ENCODE assay signal across 33 cellular contexts in genomic region chr5:63916786-63917185, GRCh38. TPM values are rescaled to one million over a fixed set of nuclear protein-coding genes. Genes with fewer than 3 reads are reported as not detected.
DNase-seq lines count a peak whose midpoint lies in the region; ATAC-seq and TF ChIP-seq lines count a peak whose summit lies in the region.
"Had no signal": no experiment of that assay in that cellular context is flagged by ENCODE, and none has a peak within 500 bp of the region (broad histone marks: within the 10 kb centered on the region; RNA-seq: fewer than 3 reads in every experiment).

No MANE protein-coding gene starts in this region.

- no peaks in the 10 kb centered on the region for H3K9me3 ChIP-seq in breast epithelium
- H3K9me3 ChIP-seq in SJCRH30 (replicated peaks): no peaks in the 10 kb centered on the region
- H3K9me3 ChIP-seq: esophagus squamous epithelium, lower lobe of right lung, prostate gland, tibial nerve had no signal

- H3K27ac Mint-ChIP-seq in MCF 10A (ENCODE audit: low read depth, unreplicated experiment) (peak overlapping the region; percentile 74), immature natural killer cell (no peak overlapping the region)
- no peak overlapping the region for H3K27ac Mint-ChIP-seq in naive thymus-derived CD8-positive, alpha-beta T cell
- H3K27ac Mint-ChIP-seq: activated CD8-positive, alpha-beta T cell treated with anti-CD3 and anti-CD28 coated beads for 36 hours; activated naive CD8-positive, alpha-beta T cell treated with anti-CD3 and anti-CD28 coated beads, Interleukin-2, amount 10 ng/mL, durations not matched to agents 7 days and 5 days; CD8-positive, alpha-beta T cell; endodermal cell had no signal

- H3K36me3 Mint-ChIP-seq in MCF 10A (ENCODE audit: insufficient read depth, unreplicated experiment): no peaks in the 10 kb centered on the region
- H3K36me3 Mint-ChIP-seq in immature natural killer cell: peaks cover 0 to 5% (median 0%) of the 10 kb centered on the region in 3 donors
- H3K36me3 Mint-ChIP-seq in naive thymus-derived CD8-positive, alpha-beta T cell: no peaks in the 10 kb centered on the region
- H3K36me3 Mint-ChIP-seq: activated naive CD8-positive, alpha-beta T cell treated with anti-CD3 and anti-CD28 coated beads, Interleukin-2, amount 10 ng/mL, durations not matched to agents 7 days and 5 days; CD8-positive, alpha-beta T cell had no signal

- H3K4me1 ChIP-seq in breast epithelium (no peaks in the 10 kb centered on the region), SJCRH30 (no peaks in the 10 kb centered on the region)
- H3K4me1 ChIP-seq: esophagus squamous epithelium, lower lobe of right lung, prostate gland, stomach, tibial nerve had no signal

- H3K27me3 Mint-ChIP-seq in MCF 10A (ENCODE audit: insufficient read depth, unreplicated experiment) (no peaks in the 10 kb centered on the region), immature natural killer cell (ENCODE audit: low read depth in 3 of 3) (no peaks in the 10 kb centered on the region)
- no peaks in the 10 kb centered on the region for H3K27me3 Mint-ChIP-seq in naive thymus-derived CD8-positive, alpha-beta T cell
- H3K27me3 Mint-ChIP-seq: activated CD8-positive, alpha-beta T cell treated with anti-CD3 and anti-CD28 coated beads for 36 hours; activated naive CD8-positive, alpha-beta T cell treated with anti-CD3 and anti-CD28 coated beads, Interleukin-2, amount 10 ng/mL, durations not matched to agents 7 days and 5 days had no signal

- H3K4me3 ChIP-seq in breast epithelium (no peak overlapping the region), SJCRH30 (no peak overlapping the region)
- H3K4me3 ChIP-seq: esophagus squamous epithelium, lower lobe of right lung, prostate gland, stomach, tibial nerve had no signal

- H3K4me3 Mint-ChIP-seq in MCF 10A (ENCODE audit: unreplicated experiment): no peak overlapping the region
- H3K4me3 Mint-ChIP-seq in immature natural killer cell: no peak overlapping the region
- H3K4me3 Mint-ChIP-seq in naive thymus-derived CD8-positive, alpha-beta T cell: no peak overlapping the region
- H3K4me3 Mint-ChIP-seq: activated CD8-positive, alpha-beta T cell treated with anti-CD3 and anti-CD28 coated beads for 36 hours; activated naive CD8-positive, alpha-beta T cell treated with anti-CD3 and anti-CD28 coated beads, Interleukin-2, amount 10 ng/mL, durations not matched to agents 7 days and 5 days; CD8-positive, alpha-beta T cell; endodermal cell had no signal

- CTCF ChIA-PET in MCF 10A (lab: Yijun Ruan, JAX): no interaction called here

- intact Hi-C loops in MCF 10A (cut with micrococcal nuclease) (no loop called here), breast epithelium (cut with DNase I; ENCODE audit: low total_unique reads) (no loop called here)

- H3K9me3 Mint-ChIP-seq in MCF 10A (ENCODE audit: unreplicated experiment) (no peaks in the 10 kb centered on the region), immature natural killer cell (peaks cover 5 to 30% (median 10%) of the 10 kb centered on the region in 6 donors)
- H3K9me3 Mint-ChIP-seq in naive thymus-derived CD8-positive, alpha-beta T cell: peaks cover 0 to 26% (median 6%) of the 10 kb centered on the region in 9 donors

- DNase-seq in MCF 10A (ENCODE audit: unreplicated experiment) (peak; percentile 88), breast epithelium (ENCODE audit: low spot score in 2 of 2) (no peak), astrocyte of the hippocampus (ENCODE audit: low read depth, low spot score) (peak; percentile 89), foreskin melanocyte (peak; percentile 9), immature natural killer cell (no peak), SJCRH30 (no peak), T-helper 1 cell (no peak)
- no peak for DNase-seq in naive thymus-derived CD8-positive, alpha-beta T cell
- DNase-seq: activated CD4-positive, alpha-beta T cell treated with anti-CD3 and anti-CD28 coated beads for 1 hour; activated CD8-positive, alpha-beta T cell treated with anti-CD3 and anti-CD28 coated beads for 36 hours; activated naive CD8-positive, alpha-beta T cell treated with anti-CD3 and anti-CD28 coated beads, Interleukin-2, amount 10 ng/mL, durations not matched to agents 7 days and 5 days; AML-193; CD8-positive, alpha-beta T cell; cortex of kidney; DMS153; endodermal cell; esophagus squamous epithelium; GDM1; H7; lower lobe of right lung; NCI-H1105; NCI-H446; SIG-M5; stimulated activated CD8-positive, alpha-beta memory T cell treated with anti-CD3 and anti-CD28 coated beads, Interleukin-4, amount 100 ng/mL, for 48 hours; stomach had no signal

- no peak for TF ChIP-seq POLR2A in breast epithelium (IDR thresholded peaks at IDR 0.05)

- no peak for TF ChIP-seq CTCF in MCF 10A (IDR thresholded peaks at IDR 0.05; ENCODE audit: unreplicated experiment)
- no peak for TF ChIP-seq CTCF in breast epithelium (IDR thresholded peaks at IDR 0.05)

- no peak for ATAC-seq in naive thymus-derived CD8-positive, alpha-beta T cell
- ATAC-seq: activated CD8-positive, alpha-beta T cell treated with anti-CD3 and anti-CD28 coated beads for 36 hours; CD8-positive, alpha-beta T cell; lower lobe of right lung had no signal

- POLR2A ChIA-PET in MCF 10A (lab: Yijun Ruan, JAX): interaction anchor here (0.6 kb wide), 1 partner anchor 587 kb away, joined by 3 read pairs; no protein-coding TSS in a partner anchor
- POLR2A ChIA-PET in naive thymus-derived CD8-positive, alpha-beta T cell (lab: Charles Lee): no interaction called here

- H3K4me1 Mint-ChIP-seq in MCF 10A (ENCODE audit: insufficient read depth, unreplicated experiment) (peaks cover 15% of the 10 kb centered on the region), immature natural killer cell (no peaks in the 10 kb centered on the region)
- H3K4me1 Mint-ChIP-seq in naive thymus-derived CD8-positive, alpha-beta T cell: no peaks in the 10 kb centered on the region
- H3K4me1 Mint-ChIP-seq: activated naive CD8-positive, alpha-beta T cell treated with anti-CD3 and anti-CD28 coated beads, Interleukin-2, amount 10 ng/mL, durations not matched to agents 7 days and 5 days had no signal

- no peaks in the 10 kb centered on the region for H3K27me3 ChIP-seq in breast epithelium
- H3K27me3 ChIP-seq in SJCRH30: no peaks in the 10 kb centered on the region
- H3K27me3 ChIP-seq: esophagus squamous epithelium, stomach, tibial nerve had no signal

- H3K36me3 ChIP-seq in breast epithelium (no peaks in the 10 kb centered on the region), SJCRH30 (no peaks in the 10 kb centered on the region)
- H3K36me3 ChIP-seq: esophagus squamous epithelium, lower lobe of right lung, prostate gland, stomach, tibial nerve had no signal

- no TSS peak for BruUV-seq in MCF 10A (replicated peaks; lab: Mats Ljungman, UMichigan)

- H3K27ac ChIP-seq in breast epithelium (no peak overlapping the region), SJCRH30 (no peak overlapping the region)
- H3K27ac ChIP-seq: 22Rv1, esophagus squamous epithelium, lower lobe of right lung, prostate gland, stomach, tibial nerve had no signal

RNA-seq across cellular contexts. Expression of gene HTR1A, which starts 45.5 kb away (rescaled TPM):
- total RNA-seq in MCF 10A (2022) (not detected in 2 replicates), breast epithelium (not detected)
- polyA plus RNA-seq in immature natural killer cell: not detected
- not detected in 2 replicates for total RNA-seq in SJCRH30 (2014; rRNA removed; shearing (Covaris generic))
- total RNA-seq in naive thymus-derived CD8-positive, alpha-beta T cell: not detected
- not detected for polyA plus RNA-seq in naive thymus-derived CD8-positive, alpha-beta T cell
- total RNA-seq: activated CD8-positive, alpha-beta T cell treated with anti-CD3 and anti-CD28 coated beads for 36 hours; activated naive CD8-positive, alpha-beta T cell treated with anti-CD3 and anti-CD28 coated beads, Interleukin-2, amount 10 ng/mL, durations not matched to agents 7 days and 5 days; CD8-positive, alpha-beta T cell; endodermal cell; esophagus squamous epithelium; glomerular endothelial cell; H7; kidney epithelial cell; lower lobe of right lung; mucosa of gallbladder; OCI-LY7; stomach; T-helper 1 cell treated with Interleukin-12 subunit alpha and Interleukin-12 subunit beta and Interleukin-4 antibody, amounts not matched to agents 30 ng/mL and 1 ng/mL, for 36 hours; tibial nerve had no signal
- polyA plus RNA-seq: stomach had no signal

Comparison
In these comparisons a context has a peak if more than half of its experiments do, and no peak if none do; other contexts are left out.
1. DNase-seq: peak in MCF 10A (single experiment), astrocyte of the hippocampus (single experiment) and foreskin melanocyte (single experiment); none in breast epithelium (0 of 2), immature natural killer cell (0 of 3), SJCRH30 (0 of 2), T-helper 1 cell (0 of 5) and naive thymus-derived CD8-positive, alpha-beta T cell (0 of 10).